ENCODE assay signal across 8 cellular contexts in the genomic region with DNA sequence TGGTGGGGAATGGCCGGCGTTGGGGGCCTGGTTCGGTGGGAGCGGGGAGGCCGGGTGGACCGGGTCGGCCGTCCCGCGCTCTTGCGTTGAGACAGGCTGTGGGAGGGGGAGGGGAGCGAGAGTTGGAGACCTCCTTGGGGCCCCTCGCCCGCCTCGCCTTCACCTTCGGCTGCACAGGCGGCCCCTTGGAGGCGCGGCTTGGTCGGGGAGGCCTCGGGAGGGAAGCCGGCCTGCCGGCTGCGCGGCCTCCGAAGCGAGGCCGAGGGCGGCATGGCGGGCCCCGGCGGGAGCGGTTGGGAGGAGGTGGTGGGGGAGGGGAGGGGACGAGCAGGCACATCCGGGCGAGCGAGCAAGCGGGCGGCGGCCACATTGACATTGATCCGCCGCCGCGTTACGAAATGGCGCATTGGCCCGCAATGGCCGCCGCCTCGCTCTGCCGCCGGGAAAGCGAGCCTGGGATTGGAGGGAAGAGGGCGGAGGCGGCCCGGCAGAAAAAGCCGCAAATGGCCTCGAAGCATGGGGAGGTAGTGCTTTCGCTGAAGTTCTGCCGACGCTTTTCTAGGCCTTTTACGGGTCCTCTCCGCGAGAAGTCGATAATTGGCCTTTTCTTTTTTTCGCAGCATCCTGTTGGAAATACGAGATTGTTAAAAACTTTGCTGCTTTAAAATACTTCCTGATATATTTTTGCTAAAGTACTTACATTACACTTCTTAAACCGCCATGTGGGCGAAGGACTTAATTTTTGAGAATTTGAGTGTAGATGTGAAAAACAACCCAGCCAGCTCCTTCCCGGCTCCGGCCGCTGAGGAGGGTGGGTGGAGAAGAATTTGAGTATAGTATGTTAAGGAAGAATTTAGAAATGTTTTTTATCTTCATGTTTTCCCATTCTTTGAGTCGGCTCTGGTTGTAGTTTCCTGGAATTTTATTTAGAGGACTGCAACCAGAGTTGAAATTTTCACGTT. TPM values are rescaled to one million over a fixed set of nuclear protein-coding genes. Genes with fewer than 3 reads are reported as not detected.
DNase-seq lines count a peak whose midpoint lies in the region; ATAC-seq, FAIRE-seq and TF ChIP-seq lines count a peak whose summit lies in the region.

No MANE protein-coding gene starts in this region.

- peak overlapping the region; percentile 85 for H3K27ac ChIP-seq in RWPE2 (ENCODE audit: poor library complexity, severe bottlenecking)

- H3K4me1 Mint-ChIP-seq in neural crest cell = peaks cover 51% of the 10 kb centered on the region
- H3K4me1 Mint-ChIP-seq in stimulated activated naive CD8-positive, alpha-beta T cell treated with anti-CD3 and anti-CD28 coated beads, Interleukin-15, amount 100 ng/mL, for 72 hours = peaks cover 50% of the 10 kb centered on the region

- peak overlapping the region; percentile 92 for H3K4me3 ChIP-seq in LNCaP clone FGC (ENCODE audit: low read depth, low read length)
- H3K4me3 ChIP-seq in RWPE2 (ENCODE audit: severe bottlenecking) = peak overlapping the region; percentile 81

- FAIRE-seq in H54 (lab: Jason Lieb, UNC) = no peak

- H3K27ac Mint-ChIP-seq in neural crest cell (ENCODE audit: unreplicated experiment) = peak overlapping the region; percentile 98
- H3K27ac Mint-ChIP-seq in stimulated activated naive CD8-positive, alpha-beta T cell treated with anti-CD3 and anti-CD28 coated beads, Interleukin-15, amount 100 ng/mL, for 72 hours = peak overlapping the region; percentile 100

- H3K9me3 ChIP-seq in RWPE2 (ENCODE audit: severe bottlenecking) = no peaks in the 10 kb centered on the region

- TF ChIP-seq CTCF in LNCaP clone FGC (IDR thresholded peaks at IDR 0.05; ENCODE audit: control insufficient read depth, extremely low read depth, insufficient read depth) (no peak), RWPE2 (IDR thresholded peaks at IDR 0.05; ENCODE audit: poor library complexity, severe bottlenecking) (no peak), neural crest cell (conservative IDR thresholded peaks at IDR 0.05) (no peak)

- peaks cover 50% of the 10 kb centered on the region for H3K36me3 ChIP-seq in RWPE2 (ENCODE audit: low read depth)

- peaks cover 6% of the 10 kb centered on the region for H3K27me3 Mint-ChIP-seq in neural crest cell (ENCODE audit: low read depth)
- no peaks in the 10 kb centered on the region for H3K27me3 Mint-ChIP-seq in stimulated activated naive CD8-positive, alpha-beta T cell treated with anti-CD3 and anti-CD28 coated beads, Interleukin-15, amount 100 ng/mL, for 72 hours

- peak; percentile 65 for ATAC-seq in RWPE2 (ENCODE audit: low read depth)
- peak; percentile 72 for ATAC-seq in stimulated activated naive CD8-positive, alpha-beta T cell treated with anti-CD3 and anti-CD28 coated beads, Interleukin-15, amount 100 ng/mL, for 72 hours

- H3K27me3 ChIP-seq in RWPE2 (ENCODE audit: insufficient read depth, poor library complexity, severe bottlenecking) = no peaks in the 10 kb centered on the region

- DNase-seq in ELR (ENCODE audit: low read depth) (peak; percentile 90), H54 (ENCODE audit: insufficient read length, low spot score) (peak; percentile 73), LNCaP clone FGC (ENCODE audit: low read depth) (peak; percentile 54), RWPE2 (ENCODE audit: low spot score) (peak; percentile 96), fibroblast of the conjunctiva (ENCODE audit: low read depth) (peak; percentile 81), neural crest cell (ENCODE audit: low read depth, low spot score) (peak; percentile 84)
- DNase-seq in activated effector memory CD4-positive, alpha-beta T cell treated with Interleukin-2 at 50 U/mL for 16 hours = peak; percentile 85
- peak; percentile 89 to 91 for DNase-seq in stimulated activated naive CD8-positive, alpha-beta T cell treated with anti-CD3 and anti-CD28 coated beads, Interleukin-15, amount 100 ng/mL, for 72 hours

- H3K4me1 ChIP-seq in RWPE2 (ENCODE audit: insufficient read depth, poor library complexity, severe bottlenecking) = peaks cover 18% of the 10 kb centered on the region

- peak; percentile 39; the same call in 1 of the 2 replicates for TF ChIP-seq POLR2A in H54 (IDR thresholded peaks at IDR 0.05; ENCODE audit: low read depth, low read length)

- peaks cover 33% of the 10 kb centered on the region for H3K36me3 Mint-ChIP-seq in neural crest cell (ENCODE audit: low read depth)

- peak overlapping the region; percentile 100 for H3K4me3 Mint-ChIP-seq in neural crest cell
- H3K4me3 Mint-ChIP-seq in stimulated activated naive CD8-positive, alpha-beta T cell treated with anti-CD3 and anti-CD28 coated beads, Interleukin-15, amount 100 ng/mL, for 72 hours = peak overlapping the region; percentile 88 to 99

- H3K9me3 Mint-ChIP-seq in neural crest cell = peaks cover 2% of the 10 kb centered on the region
- H3K9me3 Mint-ChIP-seq in stimulated activated naive CD8-positive, alpha-beta T cell treated with anti-CD3 and anti-CD28 coated beads, Interleukin-15, amount 100 ng/mL, for 72 hours = no peaks in the 10 kb centered on the region

RNA-seq across cellular contexts. Expression of gene HNRNPA3, which starts 0.6 kb away (rescaled TPM):
- 397 and 416 TPM in 2 replicates for total RNA-seq in neural crest cell

RNA-seq across cellular contexts. Expression of gene NFE2L2, which starts 51.4 kb away (rescaled TPM):
- total RNA-seq in neural crest cell = 32.3 and 34.0 TPM in 2 replicates

Comparison
In these comparisons a context has a peak if more than half of its experiments do, and no peak if none do; other contexts are left out.
1. Peak in every context shown above with its lines: DNase-seq, ATAC-seq, H3K4me3 ChIP-seq and H3K27ac ChIP-seq.